In genomic region chr11:10601722-10602281, GRCh38 we compare ENCODE assay signal across 1 cellular context.
TF ChIP-seq lines count a peak whose summit lies in the region.

No MANE protein-coding gene starts in this region.

TF ChIP-seq in IMR-90, 13 proteins besides CTCF, POLR2A, EP300 and RAD21 (continued from another document):
- TF ChIP-seq, protein P1, sequence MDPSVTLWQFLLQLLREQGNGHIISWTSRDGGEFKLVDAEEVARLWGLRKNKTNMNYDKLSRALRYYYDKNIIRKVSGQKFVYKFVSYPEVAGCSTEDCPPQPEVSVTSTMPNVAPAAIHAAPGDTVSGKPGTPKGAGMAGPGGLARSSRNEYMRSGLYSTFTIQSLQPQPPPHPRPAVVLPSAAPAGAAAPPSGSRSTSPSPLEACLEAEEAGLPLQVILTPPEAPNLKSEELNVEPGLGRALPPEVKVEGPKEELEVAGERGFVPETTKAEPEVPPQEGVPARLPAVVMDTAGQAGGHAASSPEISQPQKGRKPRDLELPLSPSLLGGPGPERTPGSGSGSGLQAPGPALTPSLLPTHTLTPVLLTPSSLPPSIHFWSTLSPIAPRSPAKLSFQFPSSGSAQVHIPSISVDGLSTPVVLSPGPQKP (IDR thresholded peaks at IDR 0.05; ENCODE audit: borderline replicate concordance, low read depth, low read length) = no peak
